9 cellular contexts compared by ENCODE assay signal in genomic region chr11:86535773-86536172, GRCh38.
"Had no signal": no experiment of that assay in that cellular context is flagged by ENCODE, and none has a peak within 500 bp of the region (broad histone marks: within the 10 kb centered on the region; RNA-seq: fewer than 3 reads in every experiment).

No MANE protein-coding gene starts in this region.

- H3K4me1 ChIP-seq: HAP-1 had no signal

- H3K36me3 ChIP-seq: HAP-1 had no signal

- H3K9me3 Mint-ChIP-seq: IgD-negative memory B cell had no signal

- H3K4me3 Mint-ChIP-seq: HFFc6, IgD-negative memory B cell had no signal

- H3K36me3 Mint-ChIP-seq: IgD-negative memory B cell had no signal

- H3K27ac Mint-ChIP-seq: HFFc6, IgD-negative memory B cell had no signal

- H3K9me3 ChIP-seq: HAP-1 had no signal

- H2AFZ ChIP-seq: GM23248 had no signal

- H3K9ac ChIP-seq: GM23248 had no signal

- H3K4me3 ChIP-seq: GM23248, HAP-1 had no signal

- H3K27ac ChIP-seq: GM23248, HL-60 had no signal

- DNase-seq: GM23248, GOT3, H7, HFFc6, KG1 had no signal

- H3K4me1 Mint-ChIP-seq: IgD-negative memory B cell had no signal

- ATAC-seq: HCT116 had no signal
